In genomic region chr9:99419099-99419498, GRCh38 we compare ENCODE assay signal across 20 cellular contexts.
DNase-seq lines count a peak whose midpoint lies in the region; ATAC-seq and TF ChIP-seq lines count a peak whose summit lies in the region.
"Had no signal": no experiment of that assay in that cellular context is flagged by ENCODE, and none has a peak within 500 bp of the region (broad histone marks: within the 10 kb centered on the region; RNA-seq: fewer than 3 reads in every experiment).

No MANE protein-coding gene starts in this region.

- H3K79me2 ChIP-seq in SK-N-SH (ENCODE audit: insufficient read depth), result no peaks in the 10 kb centered on the region

- DNase-seq in DMS 273 (lab: John Stamatoyannopoulos, UW; ENCODE audit: unreplicated experiment) (peak; percentile 64), MV-4-11 (lab: John Stamatoyannopoulos, UW) (peak; percentile 41), SK-N-SH (peak; percentile 42), glutamatergic neuron (no peak), left cardiac atrium (no peak)
- no peak for DNase-seq in central memory CD4-positive, alpha-beta T cell
- no peak for DNase-seq in activated naive CD4-positive, alpha-beta T cell treated with anti-CD3 and anti-CD28 coated beads, Interleukin-2, amount 50 U/mL, for 72 hours (ENCODE audit: low spot score in 2 of 2)
- DNase-seq: activated CD4-positive, alpha-beta T cell treated with anti-CD3 and anti-CD28 coated beads, Interleukin-2, amount 10 ng/mL, durations not matched to agents 7 days and 5 days; activated naive CD4-positive, alpha-beta T cell treated with anti-CD3 and anti-CD28 coated beads for 36 hours; BE2C; cortex of kidney; GOT3; lower lobe of right lung; naive B cell; NCI-H1105; NCI-H345; pancreas; stimulated activated CD4-positive, alpha-beta T cell treated with anti-CD3 and anti-CD28 coated beads, Interleukin-2, amount 100 ng/mL, for 48 hours had no signal

- H3K27ac ChIP-seq in SK-N-SH (ENCODE audit: low read depth in 2 of 2, low read length in 1 of 2), result peak overlapping the region in 1 of 2 experiments; percentile 95; a peak in 2 of 4 replicates
- H3K27ac ChIP-seq: HL-60, lower lobe of right lung, pancreas, SJSA1 had no signal

- 40% methylated on average over 4 of the region's 4 CpGs for WGBS in SK-N-SH (ENCODE audit: low lambda C conversion rate)

- H3K36me3 ChIP-seq in SK-N-SH (replicated peaks in 1 of 2; ENCODE audit: control insufficient read depth in 1 of 2, insufficient read depth in 2 of 2, low read length in 1 of 2), result no peaks in the 10 kb centered on the region
- H3K36me3 ChIP-seq: BE2C, lower lobe of right lung, pancreas, SJSA1 had no signal

- peaks cover 1% of the 10 kb centered on the region for H3K27me3 Mint-ChIP-seq in glutamatergic neuron (ENCODE audit: unreplicated experiment)

- CTCF ChIA-PET in SK-N-SH (lab: Yijun Ruan, JAX), result interaction anchor here (1.0 to 2.2 kb wide), 7 partner anchors 14 to 400 kb away, joined by 3 to 9 read pairs (median 3); no protein-coding TSS in a partner anchor

- H3K4me3 Mint-ChIP-seq in glutamatergic neuron (ENCODE audit: unreplicated experiment), result no peak overlapping the region
- H3K4me3 Mint-ChIP-seq: activated CD4-positive, alpha-beta T cell treated with anti-CD3 and anti-CD28 coated beads, Interleukin-2, amount 10 ng/mL, durations not matched to agents 7 days and 5 days; activated naive CD4-positive, alpha-beta T cell treated with anti-CD3 and anti-CD28 coated beads for 36 hours; naive B cell had no signal

- no peaks in the 10 kb centered on the region for H4K20me1 ChIP-seq in SK-N-SH (ENCODE audit: insufficient read depth)

- H3K27me3 ChIP-seq in SK-N-SH (ENCODE audit: insufficient read depth), result no peaks in the 10 kb centered on the region
- H3K27me3 ChIP-seq: BE2C, pancreas, SJSA1 had no signal

- TF ChIP-seq EP300 in SK-N-SH (IDR thresholded peaks at IDR 0.05; ENCODE audit: borderline replicate concordance in 1 of 2, low read depth in 1 of 2, low read length in 1 of 2), result peak in 1 of 2 experiments; percentile 80; a peak in 2 of 4 replicates

- H3K9me3 Mint-ChIP-seq in glutamatergic neuron (ENCODE audit: unreplicated experiment), result peaks cover 2% of the 10 kb centered on the region
- H3K9me3 Mint-ChIP-seq in activated naive CD4-positive, alpha-beta T cell treated with anti-CD3 and anti-CD28 coated beads, Interleukin-2, amount 50 U/mL, for 72 hours, result no peaks in the 10 kb centered on the region
- H3K9me3 Mint-ChIP-seq: activated CD4-positive, alpha-beta T cell treated with anti-CD3 and anti-CD28 coated beads, Interleukin-2, amount 10 ng/mL, durations not matched to agents 7 days and 5 days; activated naive CD4-positive, alpha-beta T cell treated with anti-CD3 and anti-CD28 coated beads for 36 hours; naive B cell had no signal

- H3F3A ChIP-seq in SK-N-SH (replicated peaks; ENCODE audit: insufficient read depth), result peaks cover 4% of the 10 kb centered on the region

- intact Hi-C loops in left cardiac atrium (cut with DNase I), result no loop called here

- no peaks in the 10 kb centered on the region for H3K9me3 ChIP-seq in SK-N-SH
- H3K9me3 ChIP-seq: BE2C, lower lobe of right lung, pancreas, SJSA1 had no signal

- POLR2A ChIA-PET in SK-N-SH (lab: Yijun Ruan, JAX), result interaction anchor here (0.8 to 1.5 kb wide), 4 partner anchors 19 to 403 kb away, joined by 4 to 6 read pairs (median 4); partner anchors contain the start of gene NR4A3

- no peak for ATAC-seq in left cardiac atrium
- ATAC-seq in activated naive CD4-positive, alpha-beta T cell treated with anti-CD3 and anti-CD28 coated beads, Interleukin-2, amount 50 U/mL, for 72 hours, result no peak
- ATAC-seq: lower lobe of right lung, pancreas had no signal

- H3K9me2 ChIP-seq in SK-N-SH, result no peaks in the 10 kb centered on the region

- peaks cover 29% of the 10 kb centered on the region for H3K4me1 Mint-ChIP-seq in glutamatergic neuron (ENCODE audit: low read depth, unreplicated experiment)
- H3K4me1 Mint-ChIP-seq: naive B cell had no signal

- peak overlapping the region; percentile 87 for H3K27ac Mint-ChIP-seq in glutamatergic neuron (ENCODE audit: unreplicated experiment)
- H3K27ac Mint-ChIP-seq in activated naive CD4-positive, alpha-beta T cell treated with anti-CD3 and anti-CD28 coated beads, Interleukin-2, amount 50 U/mL, for 72 hours, result no peak overlapping the region
- H3K27ac Mint-ChIP-seq: activated CD4-positive, alpha-beta T cell treated with anti-CD3 and anti-CD28 coated beads, Interleukin-2, amount 10 ng/mL, durations not matched to agents 7 days and 5 days; activated naive CD4-positive, alpha-beta T cell treated with anti-CD3 and anti-CD28 coated beads for 36 hours; naive B cell had no signal

- no peaks in the 10 kb centered on the region for H3K36me3 Mint-ChIP-seq in glutamatergic neuron (ENCODE audit: unreplicated experiment)
- no peaks in the 10 kb centered on the region for H3K36me3 Mint-ChIP-seq in activated naive CD4-positive, alpha-beta T cell treated with anti-CD3 and anti-CD28 coated beads, Interleukin-2, amount 50 U/mL, for 72 hours
- H3K36me3 Mint-ChIP-seq: naive B cell had no signal

- no peak overlapping the region; the same call in 1 of the 2 replicates for H2AFZ ChIP-seq in SK-N-SH (ENCODE audit: low read depth)

- no peak overlapping the region for H3K9ac ChIP-seq in SK-N-SH

- TF ChIP-seq CTCF in SK-N-SH (IDR thresholded peaks at IDR 0.05) (no peak), glutamatergic neuron (IDR thresholded peaks at IDR 0.05; ENCODE audit: partially characterized antibody, unreplicated experiment) (no peak)

- H3K4me3 ChIP-seq in SK-N-SH (ENCODE audit: low read depth in 2 of 2, low read length in 1 of 2), result no peak overlapping the region
- H3K4me3 ChIP-seq: lower lobe of right lung, pancreas, SJSA1 had no signal

- H3K4me1 ChIP-seq in SK-N-SH (ENCODE audit: control insufficient read depth in 1 of 2, insufficient read depth in 2 of 2, low read depth in 1 of 2, low read length in 1 of 2), result peaks cover 15 to 29% of the 10 kb centered on the region in 2 experiments; a peak in 3 of 4 replicates
- H3K4me1 ChIP-seq: lower lobe of right lung, pancreas had no signal

- TF ChIP-seq RAD21 in SK-N-SH (IDR thresholded peaks at IDR 0.05; ENCODE audit: low read length), result peak; percentile 28

- H3K4me2 ChIP-seq in SK-N-SH, result no peak overlapping the region

TF ChIP-seq in SK-N-SH, 30 proteins besides CTCF, POLR2A, EP300 and RAD21:
- 0 out of 2 replicates have a peak, but pooled peaks have one; percentile 37 for TF ChIP-seq RCOR1 (IDR thresholded peaks at IDR 0.05; ENCODE audit: low read length)
- 0 out of 2 replicates have a peak, but pooled peaks have one; percentile 25 for TF ChIP-seq FOXJ3 (CRISPR knock-in tag; IDR thresholded peaks at IDR 0.05)
- no peak for TF ChIP-seq TAF1 (IDR thresholded peaks at IDR 0.05; ENCODE audit: borderline replicate concordance, low read depth, low read length)
- no peak for TF ChIP-seq PBX3 (IDR thresholded peaks at IDR 0.05)
- peak; percentile 39; the same call in 1 of the 2 replicates for TF ChIP-seq GATA2 (CRISPR knock-in tag; IDR thresholded peaks at IDR 0.05)
TF ChIP-seq in SK-N-SH: peak in this region for 3.

Comparison
In these comparisons a context has a peak if more than half of its experiments do, and no peak if none do; other contexts are left out.
1. DNase-seq: peak in DMS 273 (single experiment), MV-4-11 (single experiment) and SK-N-SH (single experiment); none in glutamatergic neuron (single experiment), central memory CD4-positive, alpha-beta T cell (single experiment), left cardiac atrium (single experiment) and activated naive CD4-positive, alpha-beta T cell treated with anti-CD3 and anti-CD28 coated beads, Interleukin-2, amount 50 U/mL, for 72 hours (0 of 2).